11 cellular contexts compared by ENCODE assay signal in genomic region chr16:30551781-30552180, GRCh38. TPM values are rescaled to one million over a fixed set of nuclear protein-coding genes. Genes with fewer than 3 reads are reported as not detected.
DNase-seq lines count a peak whose midpoint lies in the region; ATAC-seq, FAIRE-seq and TF ChIP-seq lines count a peak whose summit lies in the region.
"Had no signal": no experiment of that assay in that cellular context is flagged by ENCODE, and none has a peak within 500 bp of the region (broad histone marks: within the 10 kb centered on the region; RNA-seq: fewer than 3 reads in every experiment).

No MANE protein-coding gene starts in this region.

- H3K27ac Mint-ChIP-seq in IgD-negative memory B cell (peak overlapping the region in 2 of 3 donors; percentile 42 to 83), Caco-2 (ENCODE audit: unreplicated experiment) (no peak overlapping the region)
- H3K27ac Mint-ChIP-seq in activated naive CD8-positive, alpha-beta T cell treated with anti-CD3 and anti-CD28 coated beads, Interleukin-2, amount 10 ng/mL, durations not matched to agents 7 days and 5 days: peak overlapping the region; percentile 93

- FAIRE-seq in H54 (lab: Jason Lieb, UNC): no peak

- H3F3A ChIP-seq in PC-9 (ENCODE audit: insufficient read depth, low read depth): peaks cover 25% of the 10 kb centered on the region

- H3K4me1 ChIP-seq in Caco-2 (peaks cover 33% of the 10 kb centered on the region), PC-9 (replicated peaks; ENCODE audit: insufficient read depth) (peaks cover 2% of the 10 kb centered on the region; the same call in 1 of the 2 replicates)

- intact Hi-C loops in Caco-2 (cut with micrococcal nuclease; ENCODE audit: unreplicated experiment): no loop called here
- intact Hi-C loops in PC-9 (cut with micrococcal nuclease; ENCODE audit: unreplicated experiment): loop anchor here (10.0 kb wide), 1 partner anchor 213 kb away; the partner anchor contains the start of genes CFAP119 and RNF40

- H4K20me1 ChIP-seq in PC-9 (ENCODE audit: insufficient read depth): no peaks in the 10 kb centered on the region

- no TSS peak for BruUV-seq in Caco-2 (replicated peaks; lab: Mats Ljungman, UMichigan)
- BruUV-seq in PC-9 (replicated peaks; lab: Mats Ljungman, UMichigan): no TSS peak

- no peaks in the 10 kb centered on the region for H3K9me2 ChIP-seq in PC-9 (ENCODE audit: insufficient read depth)

- no peak overlapping the region for H3K4me3 ChIP-seq in Caco-2 (ENCODE audit: low read depth, low read length)
- H3K4me3 ChIP-seq in PC-9: no peak overlapping the region
- H3K4me3 ChIP-seq: BLaER1 had no signal

- H3K27me3 ChIP-seq in Caco-2 (replicated peaks; ENCODE audit: control insufficient read depth, insufficient read depth, low read length) (no peaks in the 10 kb centered on the region), PC-9 (ENCODE audit: insufficient read depth, low read depth) (no peaks in the 10 kb centered on the region)
- H3K27me3 ChIP-seq: BLaER1 had no signal

- H3K27me3 Mint-ChIP-seq in IgD-negative memory B cell (no peaks in the 10 kb centered on the region), Caco-2 (ENCODE audit: insufficient read depth, unreplicated experiment) (no peaks in the 10 kb centered on the region)
- H3K27me3 Mint-ChIP-seq in activated naive CD8-positive, alpha-beta T cell treated with anti-CD3 and anti-CD28 coated beads, Interleukin-2, amount 10 ng/mL, durations not matched to agents 7 days and 5 days: no peaks in the 10 kb centered on the region

- H3K4me1 Mint-ChIP-seq in IgD-negative memory B cell: peaks cover 0 to 11% (median 5%) of the 10 kb centered on the region in 3 donors
- H3K4me1 Mint-ChIP-seq in activated naive CD8-positive, alpha-beta T cell treated with anti-CD3 and anti-CD28 coated beads, Interleukin-2, amount 10 ng/mL, durations not matched to agents 7 days and 5 days: peaks cover 45% of the 10 kb centered on the region
- H3K4me1 Mint-ChIP-seq in Caco-2 (ENCODE audit: low read depth, unreplicated experiment): peaks cover 27% of the 10 kb centered on the region

- H2AFZ ChIP-seq in PC-9: no peak overlapping the region

- no peak for TF ChIP-seq POLR2A in H54 (IDR thresholded peaks at IDR 0.05; ENCODE audit: low read depth, low read length)

- peaks cover 9% of the 10 kb centered on the region; the same call in 1 of the 2 replicates for H3K79me2 ChIP-seq in PC-9 (ENCODE audit: low read depth)

- H3K27ac ChIP-seq in PC-9: no peak overlapping the region
- H3K27ac ChIP-seq: BLaER1 had no signal

- no peaks in the 10 kb centered on the region for H3K36me3 Mint-ChIP-seq in IgD-negative memory B cell
- peaks cover 23% of the 10 kb centered on the region for H3K36me3 Mint-ChIP-seq in activated naive CD8-positive, alpha-beta T cell treated with anti-CD3 and anti-CD28 coated beads, Interleukin-2, amount 10 ng/mL, durations not matched to agents 7 days and 5 days
- peaks cover 18% of the 10 kb centered on the region for H3K36me3 Mint-ChIP-seq in Caco-2 (ENCODE audit: insufficient read depth, unreplicated experiment)

- H3K4me2 ChIP-seq in PC-9: no peak overlapping the region
- H3K4me2 ChIP-seq: BLaER1 had no signal

- H3K36me3 ChIP-seq in Caco-2 (ENCODE audit: control insufficient read depth, insufficient read depth, low read length) (peaks cover 2% of the 10 kb centered on the region), PC-9 (ENCODE audit: low read depth) (no peaks in the 10 kb centered on the region)

- H3K9me3 ChIP-seq in Caco-2 (no peaks in the 10 kb centered on the region), PC-9 (ENCODE audit: insufficient read depth, low read depth) (no peaks in the 10 kb centered on the region)
- H3K9me3 ChIP-seq: BLaER1 had no signal

- CTCF ChIA-PET in Caco-2 (lab: Charles Lee): no interaction called here
- CTCF ChIA-PET in PC-9 (lab: Charles Lee): interaction anchor here (0.6 to 0.7 kb wide), 2 partner anchors 138 to 718 kb away, joined by 13 to 16 read pairs; no protein-coding TSS in a partner anchor

- no peak for TF ChIP-seq CTCF in Caco-2 (IDR thresholded peaks at IDR 0.05; ENCODE audit: insufficient read depth in 1 of 2, low read depth in 1 of 2, low read length in 1 of 2, severe bottlenecking in 1 of 2, unreplicated experiment in 1 of 2)
- no peak for TF ChIP-seq CTCF in PC-9 (conservative IDR thresholded peaks at IDR 0.05)

- no peaks in the 10 kb centered on the region for H3K9me3 Mint-ChIP-seq in IgD-negative memory B cell
- no peaks in the 10 kb centered on the region for H3K9me3 Mint-ChIP-seq in activated naive CD8-positive, alpha-beta T cell treated with anti-CD3 and anti-CD28 coated beads, Interleukin-2, amount 10 ng/mL, durations not matched to agents 7 days and 5 days
- no peaks in the 10 kb centered on the region for H3K9me3 Mint-ChIP-seq in Caco-2 (ENCODE audit: unreplicated experiment)

- peak; percentile 45 to 54 for DNase-seq in activated CD4-positive, alpha-beta T cell treated with anti-CD3 and anti-CD28 coated beads, Interleukin-2, amount 50 U/mL, for 4 hours
- DNase-seq in activated naive CD8-positive, alpha-beta T cell treated with anti-CD3 and anti-CD28 coated beads, Interleukin-2, amount 10 ng/mL, durations not matched to agents 7 days and 5 days: peak; percentile 63
- peak; percentile 79 for DNase-seq in stimulated activated CD4-positive, alpha-beta T cell treated with anti-CD3 and anti-CD28 coated beads, Interleukin-15, amount 100 ng/mL, for 24 hours
- no peak for DNase-seq in Caco-2
- no peak for DNase-seq in PC-9
- no peak for DNase-seq in H54 (ENCODE audit: insufficient read length, low spot score)
- no peak for DNase-seq in SKM-1 treated with dmso at 0.1 percent for 144 hours (lab: John Stamatoyannopoulos, UW; ENCODE audit: unreplicated experiment)
- DNase-seq: NCI-H1417, nucleus accumbens had no signal

- H3K4me3 Mint-ChIP-seq in IgD-negative memory B cell (no peak overlapping the region), Caco-2 (ENCODE audit: unreplicated experiment) (no peak overlapping the region)
- H3K4me3 Mint-ChIP-seq in activated naive CD8-positive, alpha-beta T cell treated with anti-CD3 and anti-CD28 coated beads, Interleukin-2, amount 10 ng/mL, durations not matched to agents 7 days and 5 days: peak overlapping the region; percentile 73

- POLR2A ChIA-PET in activated naive CD8-positive, alpha-beta T cell treated with anti-CD3 and anti-CD28 coated beads, Interleukin-2, amount 10 ng/mL, durations not matched to agents 7 days and 5 days (lab: Charles Lee): interaction anchor here (0.6 to 3.1 kb wide), 22 partner anchors 8 to 382 kb away, joined by 3 to 64 read pairs (median 4); partner anchors contain the start of genes PRR14, ZNF688 and ZNF747
- POLR2A ChIA-PET in Caco-2 (lab: Charles Lee) (interaction anchor here (0.6 kb wide), 1 partner anchor 16 kb away, joined by 3 read pairs; no protein-coding TSS in a partner anchor), PC-9 (lab: Charles Lee; ENCODE audit: unreplicated experiment) (no interaction called here)

- peak; percentile 93 for ATAC-seq in activated naive CD8-positive, alpha-beta T cell treated with anti-CD3 and anti-CD28 coated beads, Interleukin-2, amount 10 ng/mL, durations not matched to agents 7 days and 5 days (ENCODE audit: low read depth)

RNA-seq across cellular contexts. Expression of gene ZNF764, which starts 6.4 kb away (rescaled TPM):
- 6.2 TPM for polyA plus RNA-seq in IgD-negative memory B cell
- total RNA-seq in activated naive CD8-positive, alpha-beta T cell treated with anti-CD3 and anti-CD28 coated beads, Interleukin-2, amount 10 ng/mL, durations not matched to agents 7 days and 5 days: 10 to 100 TPM; 20.9 to 23.3 TPM
- total RNA-seq in Caco-2 (2022) (8.5 and 10.9 TPM in 2 replicates), PC-9 (2021) (12.3 and 12.4 TPM in 2 replicates)

RNA-seq across cellular contexts. Expression of gene ZNF747, which starts 17.1 kb away (rescaled TPM):
- 14.8 TPM for polyA plus RNA-seq in IgD-negative memory B cell
- total RNA-seq in activated naive CD8-positive, alpha-beta T cell treated with anti-CD3 and anti-CD28 coated beads, Interleukin-2, amount 10 ng/mL, durations not matched to agents 7 days and 5 days: 10 to 100 TPM; 11.9 to 12.5 TPM
- total RNA-seq in Caco-2 (2022): 6.9 and 8.1 TPM in 2 replicates
- 14.5 and 17.9 TPM in 2 replicates for total RNA-seq in PC-9 (2021)

RNA-seq across cellular contexts. Expression of gene ZNF688, which starts 19.7 kb away (rescaled TPM):
- polyA plus RNA-seq in IgD-negative memory B cell: 40.7 TPM
- 10 to 100 TPM; 17.8 to 18.3 TPM for total RNA-seq in activated naive CD8-positive, alpha-beta T cell treated with anti-CD3 and anti-CD28 coated beads, Interleukin-2, amount 10 ng/mL, durations not matched to agents 7 days and 5 days
- total RNA-seq in Caco-2 (2022) (6.2 and 10.0 TPM in 2 replicates), PC-9 (2021) (13.1 and 25.7 TPM in 2 replicates)

RNA-seq across cellular contexts. Expression of gene ZNF768, which starts 25.4 kb away (rescaled TPM):
- polyA plus RNA-seq in IgD-negative memory B cell: 12.7 TPM
- total RNA-seq in activated naive CD8-positive, alpha-beta T cell treated with anti-CD3 and anti-CD28 coated beads, Interleukin-2, amount 10 ng/mL, durations not matched to agents 7 days and 5 days: 1 to 10 TPM; 7.4 to 8.1 TPM
- total RNA-seq in Caco-2 (2022): 30.3 and 30.6 TPM in 2 replicates
- 64.2 and 68.4 TPM in 2 replicates for total RNA-seq in PC-9 (2021)

RNA-seq across cellular contexts. Expression of gene ZNF785, which starts 33.7 kb away (rescaled TPM):
- polyA plus RNA-seq in IgD-negative memory B cell: 2.9 TPM
- total RNA-seq in activated naive CD8-positive, alpha-beta T cell treated with anti-CD3 and anti-CD28 coated beads, Interleukin-2, amount 10 ng/mL, durations not matched to agents 7 days and 5 days: 10 to 100 TPM; 22.3 to 24.8 TPM
- total RNA-seq in Caco-2 (2022) (13.5 and 13.6 TPM in 2 replicates), PC-9 (2021) (30.9 and 39.8 TPM in 2 replicates)

Comparison
In these comparisons a context has a peak if more than half of its experiments do, and no peak if none do; other contexts are left out.
1. DNase-seq: peak in activated CD4-positive, alpha-beta T cell treated with anti-CD3 and anti-CD28 coated beads, Interleukin-2, amount 50 U/mL, for 4 hours (2 of 2), activated naive CD8-positive, alpha-beta T cell treated with anti-CD3 and anti-CD28 coated beads, Interleukin-2, amount 10 ng/mL, durations not matched to agents 7 days and 5 days (single experiment) and stimulated activated CD4-positive, alpha-beta T cell treated with anti-CD3 and anti-CD28 coated beads, Interleukin-15, amount 100 ng/mL, for 24 hours (single experiment); none in Caco-2 (0 of 2), PC-9 (0 of 2), H54 (single experiment) and SKM-1 treated with dmso at 0.1 percent for 144 hours (single experiment).